ENCODE assay signal across 17 cellular contexts in genomic region chr6:134512946-134513345, GRCh38.
DNase-seq lines count a peak whose midpoint lies in the region; ATAC-seq, FAIRE-seq and TF ChIP-seq lines count a peak whose summit lies in the region.
"Had no signal": no experiment of that assay in that cellular context is flagged by ENCODE, and none has a peak within 500 bp of the region (broad histone marks: within the 10 kb centered on the region; RNA-seq: fewer than 3 reads in every experiment).

No MANE protein-coding gene starts in this region.

- H3K36me3 Mint-ChIP-seq in chondrocyte (ENCODE audit: low read depth) (no peaks in the 10 kb centered on the region), neural progenitor cell (no peaks in the 10 kb centered on the region)
- H3K36me3 Mint-ChIP-seq: immature natural killer cell had no signal

- H3K4me1 Mint-ChIP-seq in chondrocyte (ENCODE audit: low read depth) (peaks cover 27% of the 10 kb centered on the region), neural progenitor cell (peaks cover 11% of the 10 kb centered on the region)
- H3K4me1 Mint-ChIP-seq: immature natural killer cell had no signal

- H3K9me3 Mint-ChIP-seq in chondrocyte (ENCODE audit: low read depth) = no peaks in the 10 kb centered on the region
- no peaks in the 10 kb centered on the region for H3K9me3 Mint-ChIP-seq in neural progenitor cell
- H3K9me3 Mint-ChIP-seq: immature natural killer cell, nephron had no signal

- H2AFZ ChIP-seq in neural progenitor cell (replicated peaks) = no peak overlapping the region

- H3F3A ChIP-seq in neural progenitor cell (ENCODE audit: low read depth) = no peaks in the 10 kb centered on the region

- H3K4me3 ChIP-seq in tibial artery (no peak overlapping the region), neural progenitor cell (no peak overlapping the region)
- H3K4me3 ChIP-seq: vagina had no signal

- TF ChIP-seq CTCF in chondrocyte (IDR thresholded peaks at IDR 0.05) (no peak), tibial artery (IDR thresholded peaks at IDR 0.05) (no peak), neural progenitor cell (IDR thresholded peaks at IDR 0.05) (no peak)

- H3K27ac Mint-ChIP-seq in chondrocyte (ENCODE audit: unreplicated experiment) (peak overlapping the region; percentile 37), neural progenitor cell (no peak overlapping the region)
- H3K27ac Mint-ChIP-seq: immature natural killer cell, nephron had no signal

- no peaks in the 10 kb centered on the region for H4K20me1 ChIP-seq in neural progenitor cell (ENCODE audit: low read depth)

- no peak for FAIRE-seq in frontal cortex (lab: Jason Lieb, UNC)
- FAIRE-seq: GM12891 had no signal

- no peak overlapping the region for H3K4me3 Mint-ChIP-seq in chondrocyte (ENCODE audit: unreplicated experiment)
- no peak overlapping the region for H3K4me3 Mint-ChIP-seq in neural progenitor cell
- H3K4me3 Mint-ChIP-seq: immature natural killer cell, nephron had no signal

- H3K4me1 ChIP-seq in tibial artery (peaks cover 0 to 12% (median 3%) of the 10 kb centered on the region in 4 donors), neural progenitor cell (no peaks in the 10 kb centered on the region)

- no peak overlapping the region for H3K27ac ChIP-seq in tibial artery
- H3K27ac ChIP-seq in neural progenitor cell = no peak overlapping the region
- H3K27ac ChIP-seq: vagina had no signal

- no peak overlapping the region for H3K4me2 ChIP-seq in neural progenitor cell

- no peaks in the 10 kb centered on the region for H3K79me2 ChIP-seq in neural progenitor cell (ENCODE audit: low read depth)

- no peaks in the 10 kb centered on the region for H3K9me3 ChIP-seq in tibial artery
- no peaks in the 10 kb centered on the region for H3K9me3 ChIP-seq in neural progenitor cell (ENCODE audit: low read depth)
- H3K9me3 ChIP-seq: vagina had no signal

- no peaks in the 10 kb centered on the region for H3K36me3 ChIP-seq in tibial artery
- H3K36me3 ChIP-seq in neural progenitor cell = no peaks in the 10 kb centered on the region
- H3K36me3 ChIP-seq: vagina had no signal

- ATAC-seq in Right ventricle myocardium inferior (peak; percentile 40), left lobe of liver (peak; percentile 12), GM19455 (IDR thresholded peaks at IDR 0.05; ENCODE audit: unreplicated experiment) (no peak)

- H3K27me3 ChIP-seq in tibial artery (no peaks in the 10 kb centered on the region), neural progenitor cell (no peaks in the 10 kb centered on the region)
- H3K27me3 ChIP-seq: vagina had no signal

- H3K9ac ChIP-seq in neural progenitor cell = no peak overlapping the region

- H3K27me3 Mint-ChIP-seq in chondrocyte (ENCODE audit: low read depth) (no peaks in the 10 kb centered on the region), neural progenitor cell (ENCODE audit: insufficient read depth, low read depth) (peaks cover 2% of the 10 kb centered on the region)

- peak; percentile 79 for DNase-seq in Right ventricle myocardium inferior (ENCODE audit: missing footprints)
- no peak for DNase-seq in cardiac septum (ENCODE audit: low spot score)
- no peak for DNase-seq in chondrocyte (ENCODE audit: low spot score)
- DNase-seq in left lobe of liver (ENCODE audit: low spot score) = no peak
- peak; percentile 33 to 69 for DNase-seq in tibial artery
- no peak for DNase-seq in frontal cortex (ENCODE audit: low spot score in 2 of 2)
- no peak for DNase-seq in neural progenitor cell (ENCODE audit: low spot score)
- DNase-seq: activated CD4-positive, CD25-positive, alpha-beta regulatory T cell; activated T-cell treated with anti-CD3 and anti-CD28 coated beads, Interleukin-2, amount 50 U/mL, for 1 hour; immature natural killer cell; NCI-H1694 treated with DMSO at 0.1 percent for 48 hours; NCI-H774; stimulated activated CD4-positive, alpha-beta T cell treated with anti-CD3 and anti-CD28 coated beads, Interleukin-12 subunit alpha, Interleukin-12 subunit beta, amount 100 ng/mL, for 4 hours had no signal

- intact Hi-C loops in Right ventricle myocardium inferior (cut with DNase I) = loop anchor here (2.0 to 10.0 kb wide), 3 partner anchors 132 to 336 kb away; no protein-coding TSS in a partner anchor
- intact Hi-C loops in cardiac septum (cut with DNase I) = loop anchor here (1.0 to 10.0 kb wide), 3 partner anchors 27 to 168 kb away; no protein-coding TSS in a partner anchor
- intact Hi-C loops in tibial artery (cut with DNase I; ENCODE audit: low total_unique reads) = no loop called here

Comparison
In these comparisons a context has a peak if more than half of its experiments do, and no peak if none do; other contexts are left out.
1. DNase-seq: peak in Right ventricle myocardium inferior (single experiment) and tibial artery (2 of 2); none in cardiac septum (single experiment), chondrocyte (single experiment), left lobe of liver (single experiment), frontal cortex (0 of 2) and neural progenitor cell (single experiment).